Comparison of ENCODE assay signal across 16 cellular contexts in the genomic region with DNA sequence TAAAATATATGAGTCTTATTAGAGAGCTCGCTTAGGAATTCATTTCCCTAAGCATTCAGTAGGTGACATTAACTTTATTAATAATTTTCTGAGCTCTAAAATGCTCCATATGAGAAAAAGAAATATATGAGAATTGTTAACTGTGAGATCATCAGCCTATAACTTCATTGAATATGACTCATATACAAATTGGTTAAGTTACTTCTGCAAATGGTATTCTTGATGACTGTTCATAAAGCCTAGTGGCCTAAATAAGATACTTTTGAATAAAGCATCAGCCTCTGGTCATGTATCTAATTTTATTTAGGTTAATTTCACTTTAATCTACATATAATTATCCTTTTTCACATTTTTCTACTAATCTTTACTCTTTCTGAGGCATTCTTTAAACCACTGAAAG.
"Had no signal": no experiment of that assay in that cellular context is flagged by ENCODE, and none has a peak within 500 bp of the region (broad histone marks: within the 10 kb centered on the region; RNA-seq: fewer than 3 reads in every experiment).

No MANE protein-coding gene starts in this region.

- DNase-seq: activated CD8-positive, alpha-beta T cell treated with anti-CD3 and anti-CD28 coated beads for 36 hours; activated effector memory CD4-positive, alpha-beta T cell treated with anti-CD3 and anti-CD28 coated beads, Interleukin-2, amount 50 U/mL, for 16 hours; activated T-cell treated with anti-CD3 and anti-CD28 coated beads, Interleukin-2, amount 50 U/mL, for 4 hours; effector CD8-positive, alpha-beta T cell; gastrocnemius medialis; heart left ventricle; left colon; lower lobe of right lung; psoas muscle; sigmoid colon; stimulated activated CD4-positive, alpha-beta T cell treated with anti-CD3 and anti-CD28 coated beads, Interleukin-2, amount 100 ng/mL, for 24 hours; T-cell; T-helper 9 cell; tibial artery had no signal

- H3K4me1 ChIP-seq: gastrocnemius medialis, heart left ventricle, lower lobe of right lung, psoas muscle, sigmoid colon, tibial artery, vagina had no signal

- H3K4me3 ChIP-seq: gastrocnemius medialis, heart left ventricle, lower lobe of right lung, psoas muscle, sigmoid colon, tibial artery, vagina had no signal

- H3K27ac ChIP-seq: gastrocnemius medialis, heart left ventricle, lower lobe of right lung, psoas muscle, sigmoid colon, tibial artery, vagina had no signal

- H3K9me3 ChIP-seq: gastrocnemius medialis, lower lobe of right lung, psoas muscle, sigmoid colon, tibial artery, vagina had no signal

- H3K36me3 ChIP-seq: gastrocnemius medialis, heart left ventricle, lower lobe of right lung, sigmoid colon, tibial artery, vagina had no signal

- ATAC-seq: activated CD8-positive, alpha-beta T cell treated with anti-CD3 and anti-CD28 coated beads for 36 hours; activated T-cell treated with anti-CD3 and anti-CD28 coated beads, Interleukin-2, amount 50 U/mL, for 4 hours; gastrocnemius medialis; heart left ventricle; left colon; lower lobe of right lung; psoas muscle; stimulated activated memory B cell treated with anti-CD40 and anti-IgM and Interleukin-4, amounts not matched to agents 10 μg/mL and 1 μg/mL and 100 μg/mL, for 72 hours; T-cell had no signal

- H3K27me3 ChIP-seq: gastrocnemius medialis, heart left ventricle, sigmoid colon, tibial artery, vagina had no signal
